1 cellular context compared by ENCODE assay signal in genomic region chr1:32992489-32993214, GRCh38.
TF ChIP-seq lines count a peak whose summit lies in the region.

No MANE protein-coding gene starts in this region.

TF ChIP-seq in GM12878, 131 proteins besides CTCF, POLR2A, EP300 and RAD21 (continued from another document and continues in another):
- TF ChIP-seq CBX3 (IDR thresholded peaks at IDR 0.05; ENCODE audit: borderline replicate concordance, low read depth): no peak
- peak; percentile 37; the same call in 1 of the 2 replicates for TF ChIP-seq CREB1 (IDR thresholded peaks at IDR 0.05; ENCODE audit: low read depth)
- no peak for TF ChIP-seq BRCA1 (IDR thresholded peaks at IDR 0.05; ENCODE audit: low read depth, low read length)
- no peak for TF ChIP-seq NFYA (IDR thresholded peaks at IDR 0.05; ENCODE audit: borderline replicate concordance, low read depth, low read length)
- 0 out of 4 replicates have a peak, but pooled peaks of 1 of the 2 experiments have one; percentile 28 for TF ChIP-seq CEBPB (IDR thresholded peaks at IDR 0.05; ENCODE audit: borderline replicate concordance in 1 of 2, low read depth in 2 of 2, low read length in 2 of 2)
- no peak; the same call in 1 of the 2 replicates for TF ChIP-seq HCFC1 (IDR thresholded peaks at IDR 0.05; ENCODE audit: low read length)
- 0 out of 2 replicates have a peak, but pooled peaks have one; percentile 36 for TF ChIP-seq MXI1 (IDR thresholded peaks at IDR 0.05; ENCODE audit: low read depth, low read length)
- TF ChIP-seq NBN (IDR thresholded peaks at IDR 0.05): peak; percentile 94
- TF ChIP-seq GABPA (IDR thresholded peaks at IDR 0.05; ENCODE audit: low read depth): no peak
- peak; percentile 71 for TF ChIP-seq ATF7 (IDR thresholded peaks at IDR 0.05; ENCODE audit: low read depth)
- TF ChIP-seq DPF2 (IDR thresholded peaks at IDR 0.05): peak; percentile 87
- TF ChIP-seq CHD4 (IDR thresholded peaks at IDR 0.05): no peak
- TF ChIP-seq SREBF2 (IDR thresholded peaks at IDR 0.05; ENCODE audit: low read length): no peak
- TF ChIP-seq RBBP5 (conservative IDR thresholded peaks at IDR 0.05): no peak
- TF ChIP-seq MTA3 (IDR thresholded peaks at IDR 0.05; ENCODE audit: borderline replicate concordance, low read length): peak; percentile 87; the same call in 1 of the 2 replicates
- no peak for TF ChIP-seq RCOR1 (conservative IDR thresholded peaks at IDR 0.05; ENCODE audit: low read depth, low read length)
- TF ChIP-seq IKZF1 (conservative IDR thresholded peaks at IDR 0.05): peak; percentile 99
- no peak for TF ChIP-seq TCF7 (IDR thresholded peaks at IDR 0.05; ENCODE audit: borderline replicate concordance)
- peak; percentile 95 for TF ChIP-seq FOXM1 (IDR thresholded peaks at IDR 0.05; ENCODE audit: low read depth, low read length)
- TF ChIP-seq SRF (IDR thresholded peaks at IDR 0.05; ENCODE audit: low read depth in 2 of 2, low read length in 2 of 2): no peak
- no peak for TF ChIP-seq SREBF1 (IDR thresholded peaks at IDR 0.05; ENCODE audit: low read length)
- peak; percentile 94 for TF ChIP-seq MEF2B (IDR thresholded peaks at IDR 0.05; ENCODE audit: partially characterized antibody, poor library complexity, severe bottlenecking)
- TF ChIP-seq SMC3 (IDR thresholded peaks at IDR 0.05; ENCODE audit: borderline replicate concordance, low read length): 0 out of 2 replicates have a peak, but pooled peaks have one; percentile 12
- TF ChIP-seq ZBTB33 (IDR thresholded peaks at IDR 0.05): no peak
- peak; percentile 49 for TF ChIP-seq SP1 (IDR thresholded peaks at IDR 0.05; ENCODE audit: low read depth, low read length)
- peak; percentile 84 for TF ChIP-seq CUX1 (IDR thresholded peaks at IDR 0.05; ENCODE audit: insufficient replicate concordance, low read depth, low read length)
- peak; percentile 82 for TF ChIP-seq CBFB (IDR thresholded peaks at IDR 0.05; ENCODE audit: low read depth)
- TF ChIP-seq TARDBP (IDR thresholded peaks at IDR 0.05; ENCODE audit: borderline replicate concordance): no peak
- no peak for TF ChIP-seq WRNIP1 (IDR thresholded peaks at IDR 0.05; ENCODE audit: borderline replicate concordance, low read depth, low read length)
- peak; percentile 79; the same call in 1 of the 2 replicates for TF ChIP-seq NR2F1 (conservative IDR thresholded peaks at IDR 0.05)
- TF ChIP-seq EGR1 (IDR thresholded peaks at IDR 0.05; ENCODE audit: borderline replicate concordance in 1 of 2, low read depth in 2 of 2, low read length in 2 of 2): no peak
- TF ChIP-seq TBL1XR1 (IDR thresholded peaks at IDR 0.05; ENCODE audit: low read depth, low read length): peak; percentile 75
- TF ChIP-seq RUNX3 (IDR thresholded peaks at IDR 0.05; ENCODE audit: low read length): peak; percentile 97
- TF ChIP-seq ZNF384 (IDR thresholded peaks at IDR 0.05; ENCODE audit: borderline replicate concordance, low read depth, low read length): no peak
- peak; percentile 95 for TF ChIP-seq SKIL (IDR thresholded peaks at IDR 0.05; ENCODE audit: low read depth, poor library complexity, severe bottlenecking)
- no peak; the same call in 1 of the 2 replicates for TF ChIP-seq BACH1 (IDR thresholded peaks at IDR 0.05; ENCODE audit: borderline replicate concordance)
- no peak for TF ChIP-seq E2F4 (IDR thresholded peaks at IDR 0.05; ENCODE audit: low read depth, low read length)
- no peak for TF ChIP-seq NR2C2 (IDR thresholded peaks at IDR 0.05; ENCODE audit: borderline replicate concordance, control insufficient read depth, insufficient read length, low read depth)
- TF ChIP-seq SMARCA5 (IDR thresholded peaks at IDR 0.05): peak; percentile 92
- TF ChIP-seq ZBED1 (IDR thresholded peaks at IDR 0.05; ENCODE audit: borderline replicate concordance): peak; percentile 63; the same call in 1 of the 2 replicates
- peak; percentile 37 for TF ChIP-seq BCL3 (IDR thresholded peaks at IDR 0.05; ENCODE audit: borderline replicate concordance, insufficient read depth, low read depth, low read length, poor library complexity, severe bottlenecking)
- TF ChIP-seq CHD2 (IDR thresholded peaks at IDR 0.05; ENCODE audit: borderline replicate concordance, low read depth, low read length): 0 out of 2 replicates have a peak, but pooled peaks have one; percentile 35
- TF ChIP-seq USF1 (IDR thresholded peaks at IDR 0.05; ENCODE audit: borderline replicate concordance, extremely low read length, insufficient read depth, low read depth, low read length): no peak
- no peak for TF ChIP-seq MYC (IDR thresholded peaks at IDR 0.05; ENCODE audit: insufficient read depth, insufficient read length, insufficient replicate concordance, low read length, severe bottlenecking)
- 0 out of 2 replicates have a peak, but pooled peaks have one; percentile 7 for TF ChIP-seq POLR2AphosphoS5 (IDR thresholded peaks at IDR 0.05; ENCODE audit: low read length)
- TF ChIP-seq BCL11A (IDR thresholded peaks at IDR 0.05; ENCODE audit: low read depth, low read length): peak; percentile 65
- TF ChIP-seq MAX (IDR thresholded peaks at IDR 0.05; ENCODE audit: low read depth, low read length): no peak; the same call in 1 of the 2 replicates
- TF ChIP-seq YY1 (IDR thresholded peaks at IDR 0.05; ENCODE audit: low read depth, low read length): no peak
- no peak for TF ChIP-seq USF2 (IDR thresholded peaks at IDR 0.05; ENCODE audit: borderline replicate concordance, low read depth, low read length)
- TF ChIP-seq YBX1 (IDR thresholded peaks at IDR 0.05): no peak
- TF ChIP-seq SPI1 (IDR thresholded peaks at IDR 0.05; ENCODE audit: borderline replicate concordance, insufficient read depth, low read depth, low read length): no peak; the same call in 1 of the 2 replicates
- TF ChIP-seq PML (IDR thresholded peaks at IDR 0.05; ENCODE audit: low read length): peak; percentile 54; the same call in 1 of the 2 replicates
- peak; percentile 4 for TF ChIP-seq PBX3 (IDR thresholded peaks at IDR 0.05; ENCODE audit: insufficient replicate concordance, low read depth, low read length)
